ENCODE assay signal across 22 cellular contexts in genomic region chr14:97848351-97848980, GRCh38.
DNase-seq lines count a peak whose midpoint lies in the region; ATAC-seq, FAIRE-seq and TF ChIP-seq lines count a peak whose summit lies in the region.
"Had no signal": no experiment of that assay in that cellular context is flagged by ENCODE, and none has a peak within 500 bp of the region (broad histone marks: within the 10 kb centered on the region; RNA-seq: fewer than 3 reads in every experiment).

No MANE protein-coding gene starts in this region.

- 43% methylated on average over 13 of the region's 13 CpGs for WGBS in hepatocyte (ENCODE audit: low lambda C conversion rate, missing lambda C conversion rate)
- 38 to 51% (median 48%) methylated on average over 13 of the region's 13 CpGs for WGBS in small intestine, 3 donors

- H3K4me2 ChIP-seq in hepatocyte: no peak overlapping the region
- H3K4me2 ChIP-seq: BLaER1 treated with 17β-estradiol and CSF1 and Interleukin-3, amounts not matched to agents 10 nM and 100 nM; KMS-11 had no signal

- H3K9me2 ChIP-seq in hepatocyte (replicated peaks; ENCODE audit: insufficient read depth): no peaks in the 10 kb centered on the region

- no peaks in the 10 kb centered on the region for H4K20me1 ChIP-seq in hepatocyte (ENCODE audit: insufficient read depth, poor library complexity, severe bottlenecking)
- H4K20me1 ChIP-seq: BLaER1 treated with 17β-estradiol and CSF1 and Interleukin-3, amounts not matched to agents 10 nM and 100 nM had no signal

- H3K4me3 ChIP-seq in hepatocyte (no peak overlapping the region), small intestine (ENCODE audit: low read depth in 1 of 2, low read length in 2 of 2) (no peak overlapping the region)
- H3K4me3 ChIP-seq: BLaER1 treated with 17β-estradiol and CSF1 and Interleukin-3, amounts not matched to agents 10 nM and 100 nM; gastrocnemius medialis; lung had no signal

- no peak overlapping the region for H2AFZ ChIP-seq in hepatocyte

- ATAC-seq in GM21619 (IDR thresholded peaks at IDR 0.05; ENCODE audit: unreplicated experiment) (no peak), GM19463 (IDR thresholded peaks at IDR 0.05; ENCODE audit: unreplicated experiment) (no peak)
- ATAC-seq: gastrocnemius medialis, natural killer cell had no signal

- FAIRE-seq in small intestine (lab: Jason Lieb, UNC): no peak
- FAIRE-seq: A204.1, colon, urothelium cell line had no signal

- TF ChIP-seq CTCF in hepatocyte (IDR thresholded peaks at IDR 0.05; ENCODE audit: poor library complexity): no peak

- H3K36me3 ChIP-seq in hepatocyte (replicated peaks; ENCODE audit: insufficient read depth, low read depth) (no peaks in the 10 kb centered on the region), small intestine (ENCODE audit: control insufficient read depth in 2 of 2, insufficient read depth in 2 of 2, low read length in 2 of 2) (no peaks in the 10 kb centered on the region)
- H3K36me3 ChIP-seq: BLaER1 treated with 17β-estradiol and CSF1 and Interleukin-3, amounts not matched to agents 10 nM and 100 nM; gastrocnemius medialis had no signal

- H3K27me3 ChIP-seq in hepatocyte (no peaks in the 10 kb centered on the region), small intestine (ENCODE audit: control insufficient read depth in 2 of 2, insufficient read depth in 2 of 2, low read length in 2 of 2) (no peaks in the 10 kb centered on the region)
- H3K27me3 ChIP-seq: BLaER1 treated with 17β-estradiol and CSF1 and Interleukin-3, amounts not matched to agents 10 nM and 100 nM; gastrocnemius medialis had no signal

- H3K4me1 ChIP-seq in hepatocyte (ENCODE audit: insufficient read depth): no peaks in the 10 kb centered on the region
- no peaks in the 10 kb centered on the region for H3K4me1 ChIP-seq in small intestine (ENCODE audit: control insufficient read depth in 2 of 2, insufficient read depth in 1 of 2, low read depth in 1 of 2, low read length in 1 of 2)
- H3K4me1 ChIP-seq: BLaER1 treated with 17β-estradiol and CSF1 and Interleukin-3, amounts not matched to agents 10 nM and 100 nM; gastrocnemius medialis had no signal

- peak; percentile 34 for DNase-seq in NCI-H2171 treated with DMSO at 0.1 percent for 48 hours (lab: John Stamatoyannopoulos, UW)
- no peak for DNase-seq in NCI-H2171 (lab: John Stamatoyannopoulos, UW)
- DNase-seq in NCI-H524 treated with DMSO at 0.1 percent for 48 hours (lab: John Stamatoyannopoulos, UW): peak; percentile 32
- DNase-seq in hepatocyte (ENCODE audit: low spot score): peak; percentile 48
- peak; percentile 1 for DNase-seq in small intestine
- DNase-seq in SW480 (ENCODE audit: low spot score): no peak
- DNase-seq: activated CD8-positive, alpha-beta memory T cell treated with anti-CD3 and anti-CD28 coated beads, Interleukin-2, amount 50 U/mL, for 4 hours; aorta; DND-41; gastrocnemius medialis; natural killer cell; NCI-H1694; SIG-M5; T-helper 9 cell had no signal

- no peak overlapping the region for H3K27ac ChIP-seq in hepatocyte
- no peak overlapping the region for H3K27ac ChIP-seq in small intestine (ENCODE audit: low read depth in 1 of 2, low read length in 1 of 2)
- H3K27ac ChIP-seq: BLaER1 treated with 17β-estradiol and CSF1 and Interleukin-3, amounts not matched to agents 10 nM and 100 nM; gastrocnemius medialis; KMS-11 had no signal

- H3K79me2 ChIP-seq in hepatocyte: no peaks in the 10 kb centered on the region

- H3K9me3 ChIP-seq in hepatocyte (ENCODE audit: low read depth) (no peaks in the 10 kb centered on the region), small intestine (ENCODE audit: control insufficient read depth, low read depth) (no peaks in the 10 kb centered on the region)
- H3K9me3 ChIP-seq: BLaER1 treated with 17β-estradiol and CSF1 and Interleukin-3, amounts not matched to agents 10 nM and 100 nM; gastrocnemius medialis had no signal

Comparison
In these comparisons a context has a peak if more than half of its experiments do, and no peak if none do; other contexts are left out.
1. DNase-seq: peak in NCI-H2171 treated with DMSO at 0.1 percent for 48 hours (single experiment), NCI-H524 treated with DMSO at 0.1 percent for 48 hours (single experiment), hepatocyte (single experiment) and small intestine (single experiment); none in NCI-H2171 (single experiment) and SW480 (single experiment).